Comparison of ENCODE assay signal across 8 cellular contexts in the genomic region with DNA sequence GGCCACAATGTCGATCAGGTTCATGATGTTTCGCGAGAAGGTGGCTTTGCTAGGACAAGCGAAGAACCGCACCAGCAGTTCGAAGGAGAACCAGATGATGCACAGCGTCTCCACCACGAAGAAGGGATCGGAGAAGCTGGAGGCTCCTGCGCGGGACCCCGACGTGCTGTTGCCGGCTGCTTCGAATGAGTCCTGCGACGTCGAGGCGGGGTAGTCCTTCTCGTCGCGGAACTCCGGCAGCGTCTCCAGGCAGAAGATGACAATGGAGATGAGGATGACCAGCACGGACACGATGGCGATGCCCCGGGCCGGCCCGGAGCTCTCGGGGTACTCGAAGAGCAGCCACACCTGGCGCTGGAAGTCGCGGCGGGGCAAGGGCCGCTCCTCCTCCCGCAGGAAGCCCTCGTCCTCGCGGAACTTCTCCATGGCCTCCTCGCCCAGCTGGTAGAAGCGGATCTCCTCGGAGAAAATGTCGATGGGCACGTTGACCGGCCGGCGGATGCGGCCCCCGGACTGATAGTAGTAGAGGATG. TPM values are rescaled to one million over a fixed set of nuclear protein-coding genes. Genes with fewer than 3 reads are reported as not detected.
DNase-seq lines count a peak whose midpoint lies in the region; ATAC-seq, FAIRE-seq and TF ChIP-seq lines count a peak whose summit lies in the region.

No MANE protein-coding gene starts in this region.

- peaks cover 3% of the 10 kb centered on the region; the same call in 1 of the 2 replicates for H3K4me1 ChIP-seq in ES-I3 (ENCODE audit: insufficient read depth, low read length)
- H3K4me1 ChIP-seq in effector memory CD4-positive, alpha-beta T cell (ENCODE audit: control insufficient read depth, insufficient read depth, low read length, poor library complexity, severe bottlenecking): peaks cover 27% of the 10 kb centered on the region

- POLR2A ChIA-PET in activated B cell treated with CpG ODN at 0.5 μM for 24 hours (lab: Charles Lee): interaction anchor here (0.8 to 4.0 kb wide), 5 partner anchors 30 to 201 kb away, joined by 3 to 29 read pairs (median 4); no protein-coding TSS in a partner anchor

- H3K27ac Mint-ChIP-seq in activated B cell treated with CpG ODN at 0.5 μM for 24 hours: peak overlapping the region; percentile 80

- H3K9ac ChIP-seq in ES-I3 (ENCODE audit: low read depth, low read length): peak overlapping the region; percentile 58; the same call in 1 of the 2 replicates

- intact Hi-C loops in activated B cell treated with CpG ODN at 0.5 μM for 24 hours (cut with micrococcal nuclease) (loop anchor here (1.0 to 10.0 kb wide), 8 partner anchors 15 to 543 kb away; a partner anchor contains a TSS), posterior vena cava (cut with DNase I) (no loop called here)

- H3K4me1 Mint-ChIP-seq in activated B cell treated with CpG ODN at 0.5 μM for 24 hours: peaks cover 62% of the 10 kb centered on the region

- peak overlapping the region; percentile 92 for H3K27ac ChIP-seq in effector memory CD4-positive, alpha-beta T cell (ENCODE audit: insufficient read depth, low read length, poor library complexity, severe bottlenecking)

- peak overlapping the region; percentile 81 for H3K4me3 ChIP-seq in effector memory CD4-positive, alpha-beta T cell (ENCODE audit: insufficient read depth, low read depth, low read length, poor library complexity, severe bottlenecking)

- no peaks in the 10 kb centered on the region for H3K9me3 Mint-ChIP-seq in activated B cell treated with CpG ODN at 0.5 μM for 24 hours

- CTCF ChIA-PET in activated B cell treated with CpG ODN at 0.5 μM for 24 hours (lab: Charles Lee): interaction anchor here (0.9 to 2.1 kb wide), 5 partner anchors 22 to 110 kb away, joined by 3 to 5 read pairs (median 3); no protein-coding TSS in a partner anchor

- no peaks in the 10 kb centered on the region for H3K9me3 ChIP-seq in ES-I3 (ENCODE audit: control insufficient read depth, insufficient read depth, low read length)
- no peaks in the 10 kb centered on the region for H3K9me3 ChIP-seq in effector memory CD4-positive, alpha-beta T cell (ENCODE audit: control insufficient read depth, low read length)

- H3K36me3 Mint-ChIP-seq in activated B cell treated with CpG ODN at 0.5 μM for 24 hours (ENCODE audit: low read depth): peaks cover 3% of the 10 kb centered on the region

- H3K27me3 Mint-ChIP-seq in activated B cell treated with CpG ODN at 0.5 μM for 24 hours: no peaks in the 10 kb centered on the region

- no peaks in the 10 kb centered on the region for H3K27me3 ChIP-seq in effector memory CD4-positive, alpha-beta T cell (replicated peaks; ENCODE audit: control insufficient read depth, insufficient read depth, low read length, poor library complexity, severe bottlenecking)

- no peak for TF ChIP-seq CTCF in activated B cell treated with CpG ODN at 0.5 μM for 24 hours (IDR thresholded peaks at IDR 0.05)

- FAIRE-seq in GM12891 (lab: Jason Lieb, UNC): no peak

- DNase-seq in activated B cell treated with CpG ODN at 0.5 μM for 24 hours (peak; percentile 19), posterior vena cava (ENCODE audit: low spot score) (peak; percentile 81), HT-29 (ENCODE audit: low spot score) (no peak), cerebellar nuclear complex (lab: John Stamatoyannopoulos, UW) (no peak), GM12891 (ENCODE audit: insufficient read length, low spot score) (no peak)
- peak in 1 of 3 donors; percentile 6 for DNase-seq in effector memory CD4-positive, alpha-beta T cell

- H3K36me3 ChIP-seq in ES-I3 (ENCODE audit: insufficient read depth, low read length): no peaks in the 10 kb centered on the region
- no peaks in the 10 kb centered on the region for H3K36me3 ChIP-seq in effector memory CD4-positive, alpha-beta T cell (ENCODE audit: control insufficient read depth, insufficient read depth, low read length)

- TF ChIP-seq POLR2A in GM12891 (IDR thresholded peaks at IDR 0.05; ENCODE audit: low read depth, low read length): no peak

- peak overlapping the region; percentile 90 for H3K4me3 Mint-ChIP-seq in activated B cell treated with CpG ODN at 0.5 μM for 24 hours

- ATAC-seq in activated B cell treated with CpG ODN at 0.5 μM for 24 hours (ENCODE audit: low read depth): no peak
- no peak for ATAC-seq in GM19328 (IDR thresholded peaks at IDR 0.05; ENCODE audit: unreplicated experiment)

TF ChIP-seq in GM12891, 5 proteins besides CTCF, POLR2A, EP300 and RAD21:
- TF ChIP-seq PAX5 (IDR thresholded peaks at IDR 0.05; ENCODE audit: insufficient read depth, low read length, severe bottlenecking) (no peak), POU2F2 (IDR thresholded peaks at IDR 0.05; ENCODE audit: low read depth, low read length) (no peak), TAF1 (IDR thresholded peaks at IDR 0.05; ENCODE audit: low read depth, low read length) (no peak), POLR2AphosphoS5 (IDR thresholded peaks at IDR 0.05; ENCODE audit: low read depth, low read length) (no peak), SPI1 (IDR thresholded peaks at IDR 0.05; ENCODE audit: low read depth, low read length) (no peak)

RNA-seq across cellular contexts. Expression of a gene that starts 0.9 kb away (rescaled TPM):
- total RNA-seq in activated B cell treated with CpG ODN at 0.5 μM for 24 hours: 15.0 and 20.0 TPM in 2 replicates
- total RNA-seq in posterior vena cava: under 1 TPM; 0.60 to 0.71 TPM
- not detected in 2 replicates for total RNA-seq in HT-29 (2014; rRNA removed; shearing (Covaris generic))
- polyA plus RNA-seq in GM12891 (2012; ENCODE audit: low read depth, missing spikeins): 0.18 TPM

Comparison
In these comparisons a context has a peak if more than half of its experiments do, and no peak if none do; other contexts are left out.
1. DNase-seq: peak in activated B cell treated with CpG ODN at 0.5 μM for 24 hours (single experiment) and posterior vena cava (single experiment); none in HT-29 (single experiment), cerebellar nuclear complex (0 of 2) and GM12891 (single experiment).